8 cellular contexts compared by ENCODE assay signal in the genomic region with DNA sequence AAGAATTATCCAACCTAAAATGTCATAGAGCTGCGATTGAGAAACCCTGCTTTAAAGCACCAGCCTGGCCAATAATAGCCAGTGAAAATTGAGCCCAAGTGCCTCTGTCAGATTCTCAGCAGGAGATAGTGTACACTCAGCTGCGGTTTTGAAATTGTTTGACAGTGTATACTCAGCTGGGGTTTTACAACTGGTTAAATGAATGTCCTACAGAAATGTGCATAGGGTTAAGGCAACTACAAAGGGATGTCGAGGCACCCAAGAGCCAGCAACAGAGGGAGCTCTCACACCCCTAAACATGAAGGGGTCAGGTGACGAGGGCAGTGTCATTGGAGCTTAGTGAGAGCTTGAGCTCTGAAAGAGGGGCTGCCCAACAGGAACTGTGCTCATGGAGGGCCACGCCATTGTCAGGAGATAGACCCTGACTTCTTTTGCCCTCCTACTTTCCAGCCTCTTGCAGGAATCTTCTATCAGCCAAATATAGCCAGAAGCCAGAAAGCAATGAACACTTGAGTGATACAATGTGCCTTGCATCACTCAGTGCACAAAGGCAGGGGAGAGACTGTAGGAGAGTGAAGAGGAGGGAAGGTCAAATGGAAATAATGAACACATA. TPM values are rescaled to one million over a fixed set of nuclear protein-coding genes. Genes with fewer than 3 reads are reported as not detected.
A peak's percentile ranks its signal among the peaks of the same experiment; 100 is the strongest.
DNase-seq lines count a peak whose midpoint lies in the region; ATAC-seq and TF ChIP-seq lines count a peak whose summit lies in the region.

No MANE protein-coding gene starts in this region.

- 47 to 53% methylated on average over 5 of the region's 5 CpGs for WGBS in heart right ventricle, 2 donors

- H3K79me2 ChIP-seq in HCT116 (ENCODE audit: insufficient read depth, low read length): no peaks in the 10 kb centered on the region

- H2AFZ ChIP-seq in HCT116 (ENCODE audit: low read depth, low read length, poor library complexity, severe bottlenecking): no peak overlapping the region

- no peaks in the 10 kb centered on the region for H3K9me3 Mint-ChIP-seq in Calu3 (ENCODE audit: low read depth, unreplicated experiment)

- H3K36me3 ChIP-seq in HCT116 (ENCODE audit: control insufficient read depth in 1 of 2, insufficient read depth in 2 of 2, low read length in 2 of 2): no peaks in the 10 kb centered on the region
- no peaks in the 10 kb centered on the region for H3K36me3 ChIP-seq in heart right ventricle

- DNase-seq in Calu3 (peak; percentile 28), HCT116 (ENCODE audit: low read depth, low spot score) (no peak), NCI-H460 (ENCODE audit: extremely low read depth, low read depth) (peak; percentile 11), activated T-cell treated with anti-CD3 and anti-CD28 coated beads for 4 hours (peak; percentile 42), heart right ventricle (no peak)
- DNase-seq in stimulated activated CD4-positive, alpha-beta T cell treated with anti-CD3 and anti-CD28 coated beads, TNF-alpha, amount 100 ng/mL, for 1 hour (ENCODE audit: low read depth in 3 of 3, low spot score in 1 of 3): peak; percentile 11 to 27 (median 24)

- no peaks in the 10 kb centered on the region for H3K9me3 ChIP-seq in HCT116 (ENCODE audit: control insufficient read depth in 1 of 2, insufficient read depth in 1 of 2, low read depth in 1 of 2, low read length in 2 of 2)
- H3K9me3 ChIP-seq in heart right ventricle: no peaks in the 10 kb centered on the region

- TF ChIP-seq POLR2A in HCT116 (IDR thresholded peaks at IDR 0.05; ENCODE audit: borderline replicate concordance, extremely low read depth, insufficient read depth, insufficient read length): no peak

- POLR2A ChIA-PET in HCT116 (lab: Charles Lee): no interaction called here

- RAD21 ChIA-PET in HCT116 (lab: Charles Lee; ENCODE audit: low non-redundant PET in 1 of 2, low total read pairs in 2 of 2, uncharacterized antibody in 2 of 2, unreplicated experiment in 2 of 2): interaction anchor here in 1 of 2 experiments (0.7 kb wide), 1 partner anchor 239 kb away, joined by 3 read pairs; no protein-coding TSS in a partner anchor

- no peaks in the 10 kb centered on the region for H3K4me1 Mint-ChIP-seq in Calu3 (ENCODE audit: low read depth, unreplicated experiment)

- H4K20me1 ChIP-seq in HCT116 (ENCODE audit: insufficient read depth): no peaks in the 10 kb centered on the region

- H3K27ac ChIP-seq in HCT116 (ENCODE audit: low read depth, low read length): no peak overlapping the region
- H3K27ac ChIP-seq in heart right ventricle: no peak overlapping the region

- H3K27ac Mint-ChIP-seq in Calu3 (ENCODE audit: unreplicated experiment): no peak overlapping the region

- H3K27me3 ChIP-seq in HCT116 (ENCODE audit: insufficient read depth, low read length): no peaks in the 10 kb centered on the region
- H3K27me3 ChIP-seq in heart right ventricle: peaks cover 0 to 4% (median 0%) of the 10 kb centered on the region in 7 donors

- intact Hi-C loops in Calu3 (cut with micrococcal nuclease; ENCODE audit: unreplicated experiment) (no loop called here), HCT116 (cut with micrococcal nuclease) (no loop called here), heart right ventricle (cut with DNase I) (no loop called here)

- CTCF ChIA-PET in Calu3 (lab: Charles Lee): interaction anchor here (0.7 to 1.8 kb wide), 4 partner anchors 13 to 243 kb away, joined by 3 to 11 read pairs (median 4); no protein-coding TSS in a partner anchor
- CTCF ChIA-PET in HCT116 (lab: Charles Lee): interaction anchor here (0.6 to 1.3 kb wide), 4 partner anchors 9 to 243 kb away, joined by 3 to 6 read pairs (median 4); no protein-coding TSS in a partner anchor

- peak; percentile 81 for ATAC-seq in HCT116
- ATAC-seq in heart right ventricle: peak in 3 of 8 donors; percentile 58 to 75 (median 64)
- no peak for ATAC-seq in GM21515 (IDR thresholded peaks at IDR 0.05; ENCODE audit: unreplicated experiment)
- no peak for ATAC-seq in GM21723 (IDR thresholded peaks at IDR 0.05; ENCODE audit: unreplicated experiment)

- no peak overlapping the region for H3K4me3 Mint-ChIP-seq in Calu3 (ENCODE audit: low read depth, unreplicated experiment)

- no peak overlapping the region for H3K9ac ChIP-seq in HCT116 (ENCODE audit: low read length)

- no peaks in the 10 kb centered on the region for H3K36me3 Mint-ChIP-seq in Calu3 (ENCODE audit: insufficient read depth, unreplicated experiment)

- no peak overlapping the region for H3K4me3 ChIP-seq in HCT116 (replicated peaks in 1 of 2; ENCODE audit: low read depth in 1 of 2, low read length in 2 of 2)
- no peak overlapping the region for H3K4me3 ChIP-seq in heart right ventricle

- no peak overlapping the region for H3K4me2 ChIP-seq in HCT116 (ENCODE audit: low read length)

- no TSS peak for BruUV-seq in Calu3 (replicated peaks; lab: Mats Ljungman, UMichigan)
- BruUV-seq in HCT116 (replicated peaks; lab: Mats Ljungman, UMichigan): no TSS peak

- H3K4me1 ChIP-seq in HCT116 (ENCODE audit: control insufficient read depth in 1 of 2, insufficient read depth in 2 of 2, low read length in 2 of 2): no peaks in the 10 kb centered on the region
- peaks cover 0 to 13% (median 0%) of the 10 kb centered on the region in 9 donors for H3K4me1 ChIP-seq in heart right ventricle

- no peaks in the 10 kb centered on the region for H3K9me2 ChIP-seq in HCT116 (ENCODE audit: insufficient read depth)

- TF ChIP-seq CTCF in Calu3 (IDR thresholded peaks at IDR 0.05; ENCODE audit: unreplicated experiment): no peak
- TF ChIP-seq CTCF in HCT116 (IDR thresholded peaks at IDR 0.05 in 2 of 3, conservative IDR thresholded peaks at IDR 0.05 in 1 of 3; ENCODE audit: borderline replicate concordance in 1 of 3, insufficient read depth in 1 of 3, low read depth in 2 of 3, low read length in 2 of 3): peak; percentile 29 to 56 (median 38); a peak in 5 of 6 replicates
- peak in 6 of 9 donors; percentile 28 to 55 (median 38) for TF ChIP-seq CTCF in heart right ventricle (IDR thresholded peaks at IDR 0.05)

- H3K27me3 Mint-ChIP-seq in Calu3 (ENCODE audit: unreplicated experiment): peaks cover 4% of the 10 kb centered on the region

- TF ChIP-seq RAD21 in HCT116 (IDR thresholded peaks at IDR 0.05; ENCODE audit: low read depth): peak; percentile 71

TF ChIP-seq in HCT116, 20 proteins besides CTCF, POLR2A, EP300 and RAD21:
- TF ChIP-seq CEBPB (IDR thresholded peaks at IDR 0.05; ENCODE audit: low read depth): no peak
- TF ChIP-seq JUND (IDR thresholded peaks at IDR 0.05): no peak
- no peak for TF ChIP-seq FOSL1 (IDR thresholded peaks at IDR 0.05; ENCODE audit: low read depth)
- TF ChIP-seq YY1 (IDR thresholded peaks at IDR 0.05; ENCODE audit: extremely low read depth, insufficient replicate concordance, low read depth, low read length): no peak
- TF ChIP-seq, protein P1, sequence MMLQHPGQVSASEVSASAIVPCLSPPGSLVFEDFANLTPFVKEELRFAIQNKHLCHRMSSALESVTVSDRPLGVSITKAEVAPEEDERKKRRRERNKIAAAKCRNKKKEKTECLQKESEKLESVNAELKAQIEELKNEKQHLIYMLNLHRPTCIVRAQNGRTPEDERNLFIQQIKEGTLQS (IDR thresholded peaks at IDR 0.05): no peak
- no peak for TF ChIP-seq CBX3 (IDR thresholded peaks at IDR 0.05; ENCODE audit: low read depth)
- TF ChIP-seq EGR1 (IDR thresholded peaks at IDR 0.05; ENCODE audit: low read depth): no peak
- no peak for TF ChIP-seq TCF7L2 (IDR thresholded peaks at IDR 0.05; ENCODE audit: borderline replicate concordance, extremely low read depth, insufficient read depth, insufficient read length)
- TF ChIP-seq POLR2AphosphoS5 (IDR thresholded peaks at IDR 0.05; ENCODE audit: low read depth, low read length): no peak
- no peak for TF ChIP-seq ZFX (IDR thresholded peaks at IDR 0.05)
- no peak for TF ChIP-seq SRF (IDR thresholded peaks at IDR 0.05; ENCODE audit: low read depth)
- TF ChIP-seq SP1 (IDR thresholded peaks at IDR 0.05; ENCODE audit: low read depth): no peak
- TF ChIP-seq EZH2phosphoT487 (IDR thresholded peaks at IDR 0.05; ENCODE audit: borderline replicate concordance): no peak
- TF ChIP-seq ELF1 (IDR thresholded peaks at IDR 0.05; ENCODE audit: borderline replicate concordance, low read depth): no peak

RNA-seq across cellular contexts. Expression of a gene that starts 15.1 kb away (rescaled TPM):
- not detected in 2 replicates for total RNA-seq in Calu3 (2022)
- total RNA-seq in HCT116 (2021; ENCODE audit: unreplicated experiment): 0.89 TPM
- 0.05 TPM in 1 of 2 replicates, not detected in the other for polyA plus RNA-seq in HCT116 (2012)
- total RNA-seq in NCI-H460 (2014; rRNA removed; shearing (Covaris generic)): not detected in 2 replicates
- not detected in 2 replicates for polyA plus RNA-seq in NCI-H460 (2014; cell fraction: nucleus; rRNA removed)
- 1 to 10 TPM in 6 of 10 donors, under 1 TPM in 4; 0.52 to 3.7 (median 1.4) TPM for total RNA-seq in heart right ventricle
- polyA plus RNA-seq in heart right ventricle: 10 to 100 TPM in 1 of 2 donors, 1 to 10 TPM in 1; 5.6 to 44.1 TPM

RNA-seq across cellular contexts. Expression of a gene that starts 18.7 kb away (rescaled TPM):
- total RNA-seq in Calu3 (2022) (78.6 and 82.8 TPM in 2 replicates), HCT116 (2021; ENCODE audit: unreplicated experiment) (100 TPM), heart right ventricle (10 to 100 TPM; 18.7 to 29.4 (median 22.6) TPM)
- 64.2 and 88.2 TPM in 2 replicates for polyA plus RNA-seq in HCT116 (2012)
- total RNA-seq in NCI-H460 (2014; rRNA removed; shearing (Covaris generic)): 151 and 159 TPM in 2 replicates
- polyA plus RNA-seq in NCI-H460 (2014; cell fraction: nucleus; rRNA removed): 110 and 137 TPM in 2 replicates
- polyA plus RNA-seq in heart right ventricle: 10 to 100 TPM; 38.7 to 56.2 TPM

Comparison
In these comparisons a context has a peak if more than half of its experiments do, and no peak if none do; other contexts are left out.
1. DNase-seq: peak in Calu3 (single experiment), NCI-H460 (single experiment), activated T-cell treated with anti-CD3 and anti-CD28 coated beads for 4 hours (single experiment) and stimulated activated CD4-positive, alpha-beta T cell treated with anti-CD3 and anti-CD28 coated beads, TNF-alpha, amount 100 ng/mL, for 1 hour (3 of 3); none in HCT116 (single experiment) and heart right ventricle (0 of 2).